ENCODE assay signal across 21 cellular contexts in genomic region chr12:5301539-5301938, GRCh38.
A peak's percentile ranks its signal among the peaks of the same experiment; 100 is the strongest.
DNase-seq lines count a peak whose midpoint lies in the region; ATAC-seq, FAIRE-seq and TF ChIP-seq lines count a peak whose summit lies in the region.
"Had no signal": no experiment of that assay in that cellular context is flagged by ENCODE, and none has a peak within 500 bp of the region (broad histone marks: within the 10 kb centered on the region; RNA-seq: fewer than 3 reads in every experiment).

No MANE protein-coding gene starts in this region.

- BruUV-seq in HepG2 (replicated peaks; lab: Mats Ljungman, UMichigan), result no TSS peak

- no peaks in the 10 kb centered on the region for H4K20me1 ChIP-seq in HepG2 (ENCODE audit: insufficient read depth, low read length)
- H4K20me1 ChIP-seq: BLaER1 had no signal

- H3K27ac ChIP-seq in liver (ENCODE audit: low read depth in 1 of 2, low read length in 2 of 2) (no peak overlapping the region), HepG2 (ENCODE audit: extremely low read length, insufficient read depth, low read length) (no peak overlapping the region), small intestine (ENCODE audit: low read depth in 1 of 2, low read length in 1 of 2) (no peak overlapping the region)
- H3K27ac ChIP-seq: BLaER1 had no signal

- H3K9ac ChIP-seq in liver (ENCODE audit: low read depth in 1 of 2, low read length in 2 of 2) (no peak overlapping the region), HepG2 (ENCODE audit: insufficient read depth, low read depth, low read length) (no peak overlapping the region)
- H3K9ac ChIP-seq: BLaER1 had no signal

- POLR2A ChIA-PET in HepG2 (lab: Yijun Ruan, JAX), result no interaction called here

- intact Hi-C loops in HepG2 (cut with micrococcal nuclease; ENCODE audit: unreplicated experiment), result no loop called here

- TF ChIP-seq POLR2A in HepG2 (IDR thresholded peaks at IDR 0.05; ENCODE audit: insufficient read depth in 1 of 2, low read depth in 2 of 2, low read length in 2 of 2), result no peak

- H3K27me3 ChIP-seq in liver (ENCODE audit: control insufficient read depth in 4 of 4, insufficient read depth in 4 of 4, low read length in 3 of 4) (no peaks in the 10 kb centered on the region), HepG2 (ENCODE audit: control insufficient read depth in 1 of 2, insufficient read depth in 2 of 2, low read length in 2 of 2) (no peaks in the 10 kb centered on the region), small intestine (ENCODE audit: control insufficient read depth in 2 of 2, insufficient read depth in 2 of 2, low read length in 2 of 2) (no peaks in the 10 kb centered on the region)
- H3K27me3 ChIP-seq: BE2C, BLaER1 had no signal

- no peak for TF ChIP-seq CTCF in liver (IDR thresholded peaks at IDR 0.05; ENCODE audit: low read depth, low read length, missing input control)
- no peak for TF ChIP-seq CTCF in HepG2 (CRISPR knock-in tag; IDR thresholded peaks at IDR 0.05)

- H3K4me2 ChIP-seq in HepG2 (ENCODE audit: low read depth, low read length), result no peak overlapping the region
- H3K4me2 ChIP-seq: BLaER1 had no signal

- no peaks in the 10 kb centered on the region for H3K79me2 ChIP-seq in HepG2 (ENCODE audit: insufficient read depth, low read length)

- H3K4me3 ChIP-seq in liver (ENCODE audit: low read depth in 1 of 3, low read length in 3 of 3) (no peak overlapping the region), HepG2 (replicated peaks in 1 of 3; ENCODE audit: insufficient read depth in 1 of 3, low read depth in 2 of 3, low read length in 3 of 3) (no peak overlapping the region), small intestine (ENCODE audit: low read depth in 1 of 2, low read length in 2 of 2) (no peak overlapping the region)
- H3K4me3 ChIP-seq: BLaER1 had no signal

- TF ChIP-seq EP300 in HepG2 (IDR thresholded peaks at IDR 0.05; ENCODE audit: low read depth in 2 of 2, low read length in 2 of 2) (no peak), HepG2 (CRISPR knock-in tag; IDR thresholded peaks at IDR 0.05; ENCODE audit: borderline replicate concordance) (no peak)

- ATAC-seq in HepG2 (no peak), left lobe of liver (peak; percentile 79), GM19023 (IDR thresholded peaks at IDR 0.05; ENCODE audit: unreplicated experiment) (no peak)

- no peak overlapping the region for H2AFZ ChIP-seq in HepG2 (ENCODE audit: low read length)

- TF ChIP-seq RAD21 in liver (IDR thresholded peaks at IDR 0.05), result no peak
- no peak for TF ChIP-seq RAD21 in HepG2 (CRISPR knock-in tag; IDR thresholded peaks at IDR 0.05)

- H3K9me3 ChIP-seq in liver (ENCODE audit: control insufficient read depth in 4 of 4, low read length in 3 of 4) (no peaks in the 10 kb centered on the region), HepG2 (ENCODE audit: low read length) (no peaks in the 10 kb centered on the region), small intestine (ENCODE audit: control insufficient read depth, low read depth) (no peaks in the 10 kb centered on the region)
- H3K9me3 ChIP-seq: BE2C, BLaER1 had no signal

- no peak for FAIRE-seq in HepG2 (lab: Jason Lieb, UNC)
- no peak for FAIRE-seq in small intestine (lab: Jason Lieb, UNC)
- FAIRE-seq: A204.1, D721Med, G401.6, GM12891 had no signal

- no peak for DNase-seq in HepG2 (ENCODE audit: low spot score)
- DNase-seq in left lobe of liver (ENCODE audit: low spot score), result no peak
- peak; percentile 42 for DNase-seq in small intestine
- no peak for DNase-seq in NK-92 treated with Interleukin-12 subunit alpha and Interleukin-12 subunit beta, amount 100 ng/mL, for 24 hours (lab: John Stamatoyannopoulos, UW)
- DNase-seq: 8988T; ACHN; BE2C; C1 segment of cervical spinal cord; CD4-positive, alpha-beta memory T cell; CD4-positive, CD25-positive, alpha-beta regulatory T cell; CD8-positive, alpha-beta memory T cell; COR-L47; DMS79 treated with DMSO at 0.1 percent for 48 hours; GF-D8 had no signal

- in situ Hi-C loops in HepG2 (cut with HindIII; ENCODE audit: extremely low pct_ligation_motif_present, low pct_unique_long_range_greater_than_20kb), result no loop called here

- H3K36me3 ChIP-seq in liver (ENCODE audit: control insufficient read depth in 4 of 4, insufficient read depth in 3 of 4, low read depth in 1 of 4, low read length in 3 of 4) (no peaks in the 10 kb centered on the region), HepG2 (replicated peaks in 1 of 2; ENCODE audit: control insufficient read depth in 1 of 2, insufficient read depth in 2 of 2, low read length in 2 of 2) (no peaks in the 10 kb centered on the region), small intestine (ENCODE audit: control insufficient read depth in 2 of 2, insufficient read depth in 2 of 2, low read length in 2 of 2) (no peaks in the 10 kb centered on the region)
- H3K36me3 ChIP-seq: BE2C, BLaER1 had no signal

- CTCF ChIA-PET in HepG2 (lab: Yijun Ruan, JAX; ENCODE audit: low intra/inter-chr PET ratio, low total read pairs), result no interaction called here

- H3K4me1 ChIP-seq in liver (ENCODE audit: control insufficient read depth in 4 of 4, insufficient read depth in 4 of 4, low read length in 3 of 4) (no peaks in the 10 kb centered on the region), HepG2 (ENCODE audit: insufficient read depth, low read length) (no peaks in the 10 kb centered on the region), small intestine (ENCODE audit: control insufficient read depth in 2 of 2, insufficient read depth in 1 of 2, low read depth in 1 of 2, low read length in 1 of 2) (no peaks in the 10 kb centered on the region)
- H3K4me1 ChIP-seq: BE2C, BLaER1 had no signal

TF ChIP-seq in liver, 16 proteins besides CTCF, POLR2A, EP300 and RAD21:
- TF ChIP-seq RXRA (IDR thresholded peaks at IDR 0.05) (peak; percentile 86 to 89), NR2F2 (IDR thresholded peaks at IDR 0.05) (no peak), HNF4A (conservative IDR thresholded peaks at IDR 0.05) (peak; percentile 41 to 44)

TF ChIP-seq in HepG2, 621 proteins besides CTCF, POLR2A, EP300 and RAD21:
- TF ChIP-seq CENPX (CRISPR knock-in tag; IDR thresholded peaks at IDR 0.05), result no peak
- no peak for TF ChIP-seq ZNF605 (CRISPR knock-in tag; IDR thresholded peaks at IDR 0.05)
- no peak for TF ChIP-seq PLSCR1 (CRISPR knock-in tag; IDR thresholded peaks at IDR 0.05; ENCODE audit: borderline replicate concordance)
- TF ChIP-seq KDM3A (CRISPR knock-in tag; IDR thresholded peaks at IDR 0.05; ENCODE audit: low read depth), result no peak
- no peak for TF ChIP-seq ZFAT (CRISPR knock-in tag; conservative IDR thresholded peaks at IDR 0.05)
- no peak for TF ChIP-seq HNF1B (CRISPR knock-in tag; IDR thresholded peaks at IDR 0.05)
- no peak for TF ChIP-seq ZNF552 (CRISPR knock-in tag; IDR thresholded peaks at IDR 0.05; ENCODE audit: borderline replicate concordance)
- no peak for TF ChIP-seq YEATS2 (CRISPR knock-in tag; IDR thresholded peaks at IDR 0.05; ENCODE audit: borderline replicate concordance)
